In the genomic region with DNA sequence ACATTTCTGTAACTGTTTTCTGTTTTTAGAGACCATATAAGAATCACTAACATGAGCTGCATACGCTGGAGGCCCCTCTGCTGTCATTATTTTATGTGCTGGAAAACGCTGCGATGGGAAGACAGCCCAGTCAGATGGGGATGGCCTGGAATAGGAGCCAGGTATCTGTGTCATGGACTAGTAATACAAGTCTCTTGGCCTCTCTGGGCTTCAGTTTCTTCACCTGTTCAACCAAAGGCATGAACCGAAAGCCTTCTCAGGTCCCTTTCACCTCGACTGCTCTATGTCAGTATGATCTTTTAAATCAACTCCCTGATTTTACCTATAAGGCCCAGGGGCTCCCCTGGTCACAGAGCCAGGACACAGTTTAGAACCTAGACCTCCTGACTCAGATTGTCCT, we compare ENCODE assay signal across 33 cellular contexts.
"Had no signal": no experiment of that assay in that cellular context is flagged by ENCODE, and none has a peak within 500 bp of the region (broad histone marks: within the 10 kb centered on the region; RNA-seq: fewer than 3 reads in every experiment).

No MANE protein-coding gene starts in this region.

- H3K27me3 Mint-ChIP-seq: activated B cell treated with CpG ODN at 0.5 μM for 24 hours; activated CD8-positive, alpha-beta T cell treated with anti-CD3 and anti-CD28 coated beads for 36 hours; activated naive CD4-positive, alpha-beta T cell treated with anti-CD3 and anti-CD28 coated beads, Interleukin-2, amount 50 U/mL, for 24 hours had no signal

- H3K27ac ChIP-seq: body of pancreas, breast epithelium, KMS-11, PC-9, RWPE1, VCaP had no signal

- H3K4me3 Mint-ChIP-seq: activated B cell treated with CpG ODN at 0.5 μM for 24 hours; activated CD8-positive, alpha-beta T cell treated with anti-CD3 and anti-CD28 coated beads for 36 hours; activated naive CD4-positive, alpha-beta T cell treated with anti-CD3 and anti-CD28 coated beads, Interleukin-2, amount 50 U/mL, for 24 hours; activated naive CD8-positive, alpha-beta T cell treated with anti-CD3 and anti-CD28 coated beads, Interleukin-2, amount 10 ng/mL, durations not matched to agents 7 days and 5 days; activated T-cell treated with anti-CD3 and anti-CD28 coated beads, Interleukin-2, amount 50 U/mL, for 72 hours had no signal

- H3K9me3 Mint-ChIP-seq: activated naive CD4-positive, alpha-beta T cell treated with anti-CD3 and anti-CD28 coated beads, Interleukin-2, amount 50 U/mL, for 24 hours had no signal

- H3K36me3 ChIP-seq: breast epithelium had no signal

- H3K4me3 ChIP-seq: body of pancreas, breast epithelium, PC-9 had no signal

- ATAC-seq: activated CD8-positive, alpha-beta T cell treated with anti-CD3 and anti-CD28 coated beads for 36 hours; activated T-cell treated with anti-CD3 and anti-CD28 coated beads, Interleukin-2, amount 50 U/mL, for 72 hours; body of pancreas; SK-N-SH treated with all-trans-retinoic acid at 6 μM for 48 hours had no signal

- DNase-seq: activated B cell treated with CpG ODN at 0.5 μM for 24 hours; activated CD4-positive, alpha-beta T cell treated with anti-CD3 and anti-CD28 coated beads for 4 hours; activated CD4-positive, CD25-positive, alpha-beta regulatory T cell treated with anti-CD3 and anti-CD28 coated beads, Interleukin-2, amount 50 U/mL, for 72 hours; activated CD8-positive, alpha-beta T cell treated with anti-CD3 and anti-CD28 coated beads for 36 hours; activated gamma-delta T cell; activated naive CD4-positive, alpha-beta T cell treated with Interleukin-2 at 50 U/mL for 16 hours; activated naive CD8-positive, alpha-beta T cell treated with anti-CD3 and anti-CD28 coated beads, Interleukin-2, amount 10 ng/mL, durations not matched to agents 7 days and 5 days; activated T-cell treated with anti-CD3 and anti-CD28 coated beads, Interleukin-2, amount 50 U/mL, for 1 hour; activated T-cell treated with anti-CD3 and anti-CD28 coated beads, Interleukin-2, amount 50 U/mL, for 72 hours; amygdala; body of pancreas; caudate nucleus; MM.1S; MV-4-11; NCI-H1092; NCI-H1436 treated with DMSO at 0.1 percent for 48 hours; NCI-H1694 treated with DMSO at 0.1 percent for 48 hours; NCI-H2029; NCI-H510A; NCI-H526; NCI-H748 treated with DMSO at 0.1 percent for 48 hours; PC-9; SIG-M5; T-helper 1 cell; T-helper 2 cell; T-helper 9 cell had no signal

- H3K27ac Mint-ChIP-seq: activated B cell treated with CpG ODN at 0.5 μM for 24 hours; activated CD8-positive, alpha-beta T cell treated with anti-CD3 and anti-CD28 coated beads for 36 hours; activated naive CD4-positive, alpha-beta T cell treated with anti-CD3 and anti-CD28 coated beads, Interleukin-2, amount 50 U/mL, for 24 hours; activated naive CD8-positive, alpha-beta T cell treated with anti-CD3 and anti-CD28 coated beads, Interleukin-2, amount 10 ng/mL, durations not matched to agents 7 days and 5 days; activated T-cell treated with anti-CD3 and anti-CD28 coated beads, Interleukin-2, amount 50 U/mL, for 72 hours; activated T-helper 2 cell treated with anti-CD3 and anti-CD28 coated beads, Interferon-gamma antibody, Interleukin-2, Interleukin-4, amounts not matched to agents 10 μg/mL and 5 μg/mL and 100 μg/mL, durations not matched to agents 14 hours and 24 hours and 36 hours had no signal

- H3K27me3 ChIP-seq: body of pancreas, breast epithelium had no signal

- H3K4me1 ChIP-seq: body of pancreas, breast epithelium had no signal
